ENCODE assay signal across 25 cellular contexts in genomic region chr10:6349846-6350245, GRCh38.
DNase-seq lines count a peak whose midpoint lies in the region; ATAC-seq and TF ChIP-seq lines count a peak whose summit lies in the region.
"Had no signal": no experiment of that assay in that cellular context is flagged by ENCODE, and none has a peak within 500 bp of the region (broad histone marks: within the 10 kb centered on the region; RNA-seq: fewer than 3 reads in every experiment).

No MANE protein-coding gene starts in this region.

- H3K4me1 Mint-ChIP-seq in activated naive CD4-positive, alpha-beta T cell treated with anti-CD3 and anti-CD28 coated beads for 36 hours (ENCODE audit: low read depth): peaks cover 55% of the 10 kb centered on the region
- peaks cover 51% of the 10 kb centered on the region for H3K4me1 Mint-ChIP-seq in activated naive CD8-positive, alpha-beta T cell treated with anti-CD3 and anti-CD28 coated beads for 36 hours
- peaks cover 42 to 71% of the 10 kb centered on the region in 2 donors for H3K4me1 Mint-ChIP-seq in stimulated activated naive B cell treated with anti-CD40 and anti-IgM and Interleukin-4, amounts not matched to agents 10 μg/mL and 1 μg/mL and 100 μg/mL, for 72 hours
- H3K4me1 Mint-ChIP-seq: nephron progenitor cell had no signal

- H3K27ac ChIP-seq in KMS-11: no peak overlapping the region; the same call in 1 of the 2 replicates
- H3K27ac ChIP-seq: sigmoid colon, SJSA1, tibial artery had no signal

- no peak for TF ChIP-seq CTCF in KMS-11 (conservative IDR thresholded peaks at IDR 0.05; ENCODE audit: low read depth, low read length)

- DNase-seq in activated naive CD4-positive, alpha-beta T cell treated with anti-CD3 and anti-CD28 coated beads for 36 hours: no peak
- DNase-seq in activated naive CD4-positive, alpha-beta T cell treated with anti-CD3 and anti-CD28 coated beads, Interleukin-2, amount 50 U/mL, for 16 hours: no peak
- no peak for DNase-seq in activated naive CD8-positive, alpha-beta T cell treated with anti-CD3 and anti-CD28 coated beads for 36 hours
- DNase-seq in stimulated activated naive B cell treated with anti-CD40 and anti-IgM and Interleukin-4, amounts not matched to agents 10 μg/mL and 1 μg/mL and 100 μg/mL, for 72 hours: no peak
- DNase-seq in NCI-H1436 (lab: John Stamatoyannopoulos, UW) (no peak), NCI-H510A treated with DMSO at 0.1 percent for 48 hours (lab: John Stamatoyannopoulos, UW) (no peak), LoVo (ENCODE audit: low spot score) (no peak)
- DNase-seq: activated CD8-positive, alpha-beta memory T cell treated with anti-CD3 and anti-CD28 coated beads, Interleukin-2, amount 50 U/mL, for 4 hours; endodermal cell; Kasumi-1; left cardiac atrium; mesendoderm; NCI-H1092; NCI-H2029; NCI-H226; nephron progenitor cell; sigmoid colon; stimulated activated naive CD4-positive, alpha-beta T cell; T1000; tibial artery had no signal

- intact Hi-C loops in activated naive CD4-positive, alpha-beta T cell treated with anti-CD3 and anti-CD28 coated beads for 36 hours (cut with micrococcal nuclease): loop anchor here (2.0 kb wide), 1 partner anchor 49 kb away; no protein-coding TSS in a partner anchor

- peak overlapping the region; percentile 4; the same call in 1 of the 2 replicates for H3K4me2 ChIP-seq in KMS-11

- H2AFZ ChIP-seq in KMS-11 (ENCODE audit: low read depth): no peak overlapping the region

- CTCF ChIA-PET in activated naive CD4-positive, alpha-beta T cell treated with anti-CD3 and anti-CD28 coated beads for 36 hours (lab: Charles Lee): interaction anchor here (0.7 to 4.9 kb wide), 5 partner anchors 15 to 1336 kb away, joined by 3 to 33 read pairs (median 3); no protein-coding TSS in a partner anchor

- no peak for ATAC-seq in stimulated activated naive B cell treated with anti-CD40 and anti-IgM and Interleukin-4, amounts not matched to agents 10 μg/mL and 1 μg/mL and 100 μg/mL, for 72 hours (replicated peaks)
- ATAC-seq: HCT116, left cardiac atrium, Panc1 had no signal

- H3K9ac ChIP-seq in KMS-11: no peak overlapping the region

- H4K20me1 ChIP-seq in KMS-11 (ENCODE audit: insufficient read depth): no peaks in the 10 kb centered on the region

- no peak overlapping the region for H3K4me3 ChIP-seq in KMS-11 (IDR thresholded peaks at IDR 0.05; ENCODE audit: insufficient read depth, low read depth, low read length)
- H3K4me3 ChIP-seq: sigmoid colon, SJSA1, tibial artery had no signal

- peaks cover 3% of the 10 kb centered on the region for H3K9me3 Mint-ChIP-seq in activated naive CD4-positive, alpha-beta T cell treated with anti-CD3 and anti-CD28 coated beads for 36 hours
- H3K9me3 Mint-ChIP-seq in activated naive CD8-positive, alpha-beta T cell treated with anti-CD3 and anti-CD28 coated beads for 36 hours: peaks cover 13% of the 10 kb centered on the region
- peaks cover 11 to 12% of the 10 kb centered on the region in 2 donors for H3K9me3 Mint-ChIP-seq in stimulated activated naive B cell treated with anti-CD40 and anti-IgM and Interleukin-4, amounts not matched to agents 10 μg/mL and 1 μg/mL and 100 μg/mL, for 72 hours

- no peaks in the 10 kb centered on the region for H3K27me3 Mint-ChIP-seq in activated naive CD4-positive, alpha-beta T cell treated with anti-CD3 and anti-CD28 coated beads for 36 hours (ENCODE audit: low read depth)
- H3K27me3 Mint-ChIP-seq in activated naive CD8-positive, alpha-beta T cell treated with anti-CD3 and anti-CD28 coated beads for 36 hours: no peaks in the 10 kb centered on the region
- H3K27me3 Mint-ChIP-seq in stimulated activated naive B cell treated with anti-CD40 and anti-IgM and Interleukin-4, amounts not matched to agents 10 μg/mL and 1 μg/mL and 100 μg/mL, for 72 hours: peaks cover 5 to 7% of the 10 kb centered on the region in 2 donors

- peak overlapping the region; percentile 96 for H3K27ac Mint-ChIP-seq in activated naive CD4-positive, alpha-beta T cell treated with anti-CD3 and anti-CD28 coated beads for 36 hours
- H3K27ac Mint-ChIP-seq in activated naive CD8-positive, alpha-beta T cell treated with anti-CD3 and anti-CD28 coated beads for 36 hours: peak overlapping the region; percentile 71
- peak overlapping the region; percentile 86 for H3K27ac Mint-ChIP-seq in stimulated activated naive B cell treated with anti-CD40 and anti-IgM and Interleukin-4, amounts not matched to agents 10 μg/mL and 1 μg/mL and 100 μg/mL, for 72 hours
- H3K27ac Mint-ChIP-seq: endodermal cell, nephron progenitor cell had no signal

- H3K79me2 ChIP-seq in KMS-11 (ENCODE audit: insufficient read depth, low read depth): no peaks in the 10 kb centered on the region

- no peaks in the 10 kb centered on the region for H3K36me3 ChIP-seq in KMS-11 (ENCODE audit: insufficient read depth)
- H3K36me3 ChIP-seq: sigmoid colon, SJSA1, tibial artery had no signal

- peaks cover 49% of the 10 kb centered on the region for H3K4me1 ChIP-seq in KMS-11 (ENCODE audit: low read depth, poor library complexity, severe bottlenecking)

- H3K27me3 ChIP-seq in KMS-11 (ENCODE audit: insufficient read depth, low read depth): no peaks in the 10 kb centered on the region
- H3K27me3 ChIP-seq: sigmoid colon, SJSA1, tibial artery had no signal

- peaks cover 4% of the 10 kb centered on the region for H3K36me3 Mint-ChIP-seq in activated naive CD4-positive, alpha-beta T cell treated with anti-CD3 and anti-CD28 coated beads for 36 hours (ENCODE audit: low read depth)
- peaks cover 17% of the 10 kb centered on the region for H3K36me3 Mint-ChIP-seq in activated naive CD8-positive, alpha-beta T cell treated with anti-CD3 and anti-CD28 coated beads for 36 hours
- peaks cover 2 to 7% of the 10 kb centered on the region in 2 donors for H3K36me3 Mint-ChIP-seq in stimulated activated naive B cell treated with anti-CD40 and anti-IgM and Interleukin-4, amounts not matched to agents 10 μg/mL and 1 μg/mL and 100 μg/mL, for 72 hours

- H3K4me3 Mint-ChIP-seq in activated naive CD4-positive, alpha-beta T cell treated with anti-CD3 and anti-CD28 coated beads for 36 hours: no peak overlapping the region
- no peak overlapping the region for H3K4me3 Mint-ChIP-seq in activated naive CD8-positive, alpha-beta T cell treated with anti-CD3 and anti-CD28 coated beads for 36 hours
- H3K4me3 Mint-ChIP-seq in stimulated activated naive B cell treated with anti-CD40 and anti-IgM and Interleukin-4, amounts not matched to agents 10 μg/mL and 1 μg/mL and 100 μg/mL, for 72 hours: peak overlapping the region; percentile 0 to 26
- H3K4me3 Mint-ChIP-seq: brain, endodermal cell, nephron progenitor cell had no signal

Comparison
In these comparisons a context has a peak if more than half of its experiments do, and no peak if none do; other contexts are left out.
1. H3K4me3 Mint-ChIP-seq: peak in stimulated activated naive B cell treated with anti-CD40 and anti-IgM and Interleukin-4, amounts not matched to agents 10 μg/mL and 1 μg/mL and 100 μg/mL, for 72 hours (2 of 2); none in activated naive CD4-positive, alpha-beta T cell treated with anti-CD3 and anti-CD28 coated beads for 36 hours (single experiment) and activated naive CD8-positive, alpha-beta T cell treated with anti-CD3 and anti-CD28 coated beads for 36 hours (single experiment).
2. Peak in every context shown above with its lines, with median percentiles within 50 percentile points of each other: H3K27ac Mint-ChIP-seq.